ENCODE assay signal across 19 cellular contexts in the genomic region with DNA sequence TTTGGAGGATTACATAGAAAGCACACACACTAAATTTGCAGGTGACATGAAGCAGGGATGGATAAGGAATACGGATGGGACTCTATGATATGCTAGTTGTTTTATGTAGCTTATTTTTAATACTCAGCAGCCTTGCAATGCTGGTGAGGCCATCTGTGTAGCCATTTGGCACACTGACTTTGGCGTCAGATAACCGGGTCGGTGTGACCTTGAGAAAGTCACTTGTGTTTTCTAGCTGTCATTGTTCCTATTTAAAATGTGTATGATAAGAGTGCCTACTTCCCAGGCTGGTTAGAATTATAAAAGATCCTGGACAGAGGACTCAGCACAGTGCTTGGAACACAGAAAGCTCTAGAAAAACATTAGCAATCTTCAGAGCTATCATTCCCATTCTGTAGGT. TPM values are rescaled to one million over a fixed set of nuclear protein-coding genes. Genes with fewer than 3 reads are reported as not detected.
DNase-seq lines count a peak whose midpoint lies in the region; ATAC-seq and TF ChIP-seq lines count a peak whose summit lies in the region.
"Had no signal": no experiment of that assay in that cellular context is flagged by ENCODE, and none has a peak within 500 bp of the region (broad histone marks: within the 10 kb centered on the region; RNA-seq: fewer than 3 reads in every experiment).

No MANE protein-coding gene starts in this region.

- no peak overlapping the region for H3K27ac ChIP-seq in body of pancreas
- H3K27ac ChIP-seq in esophagus squamous epithelium = no peak overlapping the region

- H3K9me3 ChIP-seq in body of pancreas = no peaks in the 10 kb centered on the region
- no peaks in the 10 kb centered on the region for H3K9me3 ChIP-seq in esophagus squamous epithelium
- H3K9me3 ChIP-seq: BE2C had no signal

- 6 to 14% methylated on average over 4 of the region's 4 CpGs for WGBS in body of pancreas, 2 donors
- 76 to 85% methylated on average over 4 of the region's 4 CpGs for WGBS in esophagus squamous epithelium, 2 donors

- H3K36me3 ChIP-seq in body of pancreas (replicated peaks in 1 of 2; ENCODE audit: insufficient read depth in 1 of 2, low read depth in 2 of 2) (no peaks in the 10 kb centered on the region), esophagus squamous epithelium (no peaks in the 10 kb centered on the region)
- H3K36me3 ChIP-seq: BE2C had no signal

- ATAC-seq in left ventricle myocardium superior = peak; percentile 59
- ATAC-seq in Right ventricle myocardium inferior = no peak
- no peak for ATAC-seq in body of pancreas
- no peak for ATAC-seq in HG02798 (IDR thresholded peaks at IDR 0.05; ENCODE audit: poor library complexity, unreplicated experiment)
- ATAC-seq: GM23338 had no signal

- DNase-seq in left ventricle myocardium superior (no peak), Right ventricle myocardium inferior (ENCODE audit: missing footprints) (no peak), NCI-H2171 (lab: John Stamatoyannopoulos, UW) (peak; percentile 55), body of pancreas (peak; percentile 12 to 52 (median 22)), MV-4-11 (lab: John Stamatoyannopoulos, UW) (no peak), esophagus squamous epithelium (lab: John Stamatoyannopoulos, UW) (no peak)
- DNase-seq: ACHN; BE2C; C1 segment of cervical spinal cord; CD4-positive, CD25-positive, alpha-beta regulatory T cell; CD8-positive, alpha-beta memory T cell; COR-L47; DMS153; DMS79; GF-D8; HCEC 1CT; IMR-90 had no signal

- H3K27me3 ChIP-seq in body of pancreas = no peaks in the 10 kb centered on the region
- peaks cover 0 to 34% (median 0%) of the 10 kb centered on the region in 4 donors for H3K27me3 ChIP-seq in esophagus squamous epithelium

- TF ChIP-seq CTCF in body of pancreas (IDR thresholded peaks at IDR 0.05) = no peak
- TF ChIP-seq CTCF in esophagus squamous epithelium (IDR thresholded peaks at IDR 0.05) = no peak

- peaks cover 5% of the 10 kb centered on the region for H3K4me1 ChIP-seq in body of pancreas
- H3K4me1 ChIP-seq in esophagus squamous epithelium = no peaks in the 10 kb centered on the region
- H3K4me1 ChIP-seq: BE2C had no signal

- TF ChIP-seq POLR2A in body of pancreas (IDR thresholded peaks at IDR 0.05) (no peak), esophagus squamous epithelium (IDR thresholded peaks at IDR 0.05) (no peak)

- no peak overlapping the region for H3K4me3 ChIP-seq in body of pancreas
- H3K4me3 ChIP-seq in esophagus squamous epithelium = no peak overlapping the region
- H3K4me3 ChIP-seq: GM23338 had no signal

- intact Hi-C loops in left ventricle myocardium superior (cut with micrococcal nuclease) (no loop called here), Right ventricle myocardium inferior (cut with DNase I) (no loop called here), body of pancreas (cut with DNase I) (no loop called here), esophagus squamous epithelium (cut with DNase I) (no loop called here)

RNA-seq across cellular contexts. Expression of gene FBXO21, which starts 50.1 kb away (rescaled TPM):
- total RNA-seq in left ventricle myocardium superior (33.5 TPM), Right ventricle myocardium inferior (35.2 TPM), body of pancreas (10 to 100 TPM; 43.6 to 76.5 TPM), esophagus squamous epithelium (10 to 100 TPM; 38.4 to 54.4 (median 48.6) TPM)

Comparison
In these comparisons a context has a peak if more than half of its experiments do, and no peak if none do; other contexts are left out.
1. DNase-seq: peak in NCI-H2171 (single experiment) and body of pancreas (4 of 4); none in left ventricle myocardium superior (single experiment), Right ventricle myocardium inferior (single experiment), MV-4-11 (single experiment) and esophagus squamous epithelium (single experiment).